Comparison of ENCODE assay signal across 9 cellular contexts in the genomic region with DNA sequence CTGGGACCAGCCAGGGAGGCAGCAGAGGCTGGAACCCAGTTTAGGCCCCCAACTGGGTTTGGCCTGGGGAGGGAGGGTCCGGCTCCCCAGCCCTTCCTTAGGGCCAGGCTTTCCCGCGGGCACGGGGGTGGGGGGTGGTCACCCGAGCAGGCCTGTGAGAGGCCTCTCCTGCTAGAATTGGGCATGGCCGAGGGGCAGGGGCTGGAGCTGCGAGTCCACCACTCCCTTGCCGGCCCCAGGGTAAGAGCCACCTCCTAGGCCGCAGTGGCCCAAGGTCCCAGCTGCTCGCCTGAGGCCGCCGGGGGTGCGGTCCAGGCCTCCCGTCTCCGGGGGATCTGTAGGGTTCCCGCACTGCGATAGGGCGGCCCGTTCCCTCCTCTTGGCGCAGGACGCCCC. TPM values are rescaled to one million over a fixed set of nuclear protein-coding genes. Genes with fewer than 3 reads are reported as not detected.
DNase-seq lines count a peak whose midpoint lies in the region; ATAC-seq, FAIRE-seq and TF ChIP-seq lines count a peak whose summit lies in the region.
"Had no signal": no experiment of that assay in that cellular context is flagged by ENCODE, and none has a peak within 500 bp of the region (broad histone marks: within the 10 kb centered on the region; RNA-seq: fewer than 3 reads in every experiment).

No MANE protein-coding gene starts in this region.

- CTCF ChIA-PET in CD4-positive, alpha-beta memory T cell (lab: Charles Lee; ENCODE audit: partially characterized antibody): interaction anchor here (0.7 to 3.4 kb wide), 25 partner anchors 9 to 211 kb away, joined by 3 to 41 read pairs (median 4); a partner anchor contains a TSS

- no peak for FAIRE-seq in GM19239 (lab: Jason Lieb, UNC)

- no peaks in the 10 kb centered on the region for H3K9me3 Mint-ChIP-seq in CD4-positive, alpha-beta memory T cell
- peaks cover 2% of the 10 kb centered on the region for H3K9me3 Mint-ChIP-seq in neural progenitor cell

- TF ChIP-seq CTCF in LNCaP clone FGC (IDR thresholded peaks at IDR 0.05; ENCODE audit: control insufficient read depth, extremely low read depth, insufficient read depth) (no peak), colonic mucosa (IDR thresholded peaks at IDR 0.05) (no peak), neural progenitor cell (IDR thresholded peaks at IDR 0.05) (no peak)

- no peaks in the 10 kb centered on the region for H3K36me3 Mint-ChIP-seq in CD4-positive, alpha-beta memory T cell
- H3K36me3 Mint-ChIP-seq in neural progenitor cell: no peaks in the 10 kb centered on the region

- POLR2A ChIA-PET in CD4-positive, alpha-beta memory T cell (lab: Charles Lee; ENCODE audit: partially characterized antibody): interaction anchor here (0.6 to 5.8 kb wide), 18 partner anchors 10 to 212 kb away, joined by 3 to 62 read pairs (median 4); a partner anchor contains a TSS

- no peaks in the 10 kb centered on the region for H3K36me3 ChIP-seq in CD4-positive, alpha-beta memory T cell (ENCODE audit: insufficient read depth, low read length)
- H3K36me3 ChIP-seq in colonic mucosa (no peaks in the 10 kb centered on the region), neural progenitor cell (no peaks in the 10 kb centered on the region)

- H3K4me2 ChIP-seq in neural progenitor cell: peak overlapping the region; percentile 75

- H3K27ac ChIP-seq in CD4-positive, alpha-beta memory T cell (ENCODE audit: low read depth, low read length): no peak overlapping the region
- H3K27ac ChIP-seq in colonic mucosa: no peak overlapping the region
- no peak overlapping the region for H3K27ac ChIP-seq in neural progenitor cell

- no peaks in the 10 kb centered on the region for H3K27me3 ChIP-seq in CD4-positive, alpha-beta memory T cell (ENCODE audit: insufficient read depth, low read length)
- H3K27me3 ChIP-seq in colonic mucosa (peaks cover 20% of the 10 kb centered on the region), neural progenitor cell (peaks cover 47% of the 10 kb centered on the region)

- peak overlapping the region in 5 of 8 donors; percentile 13 to 68 (median 57) for H3K4me3 Mint-ChIP-seq in CD4-positive, alpha-beta memory T cell
- H3K4me3 Mint-ChIP-seq in neural progenitor cell: peak overlapping the region; percentile 57

- H3K27me3 Mint-ChIP-seq in CD4-positive, alpha-beta memory T cell: no peaks in the 10 kb centered on the region
- peaks cover 13% of the 10 kb centered on the region for H3K27me3 Mint-ChIP-seq in neural progenitor cell (ENCODE audit: insufficient read depth, low read depth)

- H3K27ac Mint-ChIP-seq in CD4-positive, alpha-beta memory T cell: peak overlapping the region in 1 of 7 donors; percentile 46
- no peak overlapping the region for H3K27ac Mint-ChIP-seq in neural progenitor cell

- H3K4me1 Mint-ChIP-seq in CD4-positive, alpha-beta memory T cell: peaks cover 0 to 8% (median under 1%) of the 10 kb centered on the region in 4 donors
- peaks cover 6% of the 10 kb centered on the region for H3K4me1 Mint-ChIP-seq in neural progenitor cell

- H3F3A ChIP-seq in neural progenitor cell (ENCODE audit: low read depth): peaks cover 22% of the 10 kb centered on the region

- peak overlapping the region in 1 of 2 donors; percentile 38 for H3K4me3 ChIP-seq in CD4-positive, alpha-beta memory T cell (ENCODE audit: low read length in 2 of 2)
- H3K4me3 ChIP-seq in LNCaP clone FGC (ENCODE audit: low read depth, low read length) (peak overlapping the region; percentile 34; the same call in 1 of the 2 replicates), colonic mucosa (peak overlapping the region; percentile 26), neural progenitor cell (peak overlapping the region; percentile 43)

- peaks cover 11% of the 10 kb centered on the region for H4K20me1 ChIP-seq in neural progenitor cell (ENCODE audit: low read depth)

- no peaks in the 10 kb centered on the region for H3K9me3 ChIP-seq in CD4-positive, alpha-beta memory T cell (ENCODE audit: control insufficient read depth in 1 of 2, low read length in 2 of 2)
- H3K9me3 ChIP-seq in colonic mucosa (no peaks in the 10 kb centered on the region), neural progenitor cell (ENCODE audit: low read depth) (no peaks in the 10 kb centered on the region)

- peak overlapping the region; percentile 43 to 74 for H3K9ac ChIP-seq in colonic mucosa (ENCODE audit: low read depth in 2 of 2, low read length in 2 of 2)
- no peak overlapping the region for H3K9ac ChIP-seq in neural progenitor cell

- intact Hi-C loops in CD4-positive, alpha-beta memory T cell (cut with micrococcal nuclease): no loop called here
- intact Hi-C loops in colonic mucosa (cut with DNase I): loop anchor here (10.0 kb wide), 1 partner anchor 170 kb away; no protein-coding TSS in a partner anchor

- peaks cover 11% of the 10 kb centered on the region for H3K4me1 ChIP-seq in CD4-positive, alpha-beta memory T cell (ENCODE audit: insufficient read depth, low read length)
- H3K4me1 ChIP-seq in colonic mucosa (no peaks in the 10 kb centered on the region), neural progenitor cell (peaks cover 7% of the 10 kb centered on the region)

- no peaks in the 10 kb centered on the region for H3K79me2 ChIP-seq in neural progenitor cell (ENCODE audit: low read depth)

- no peak overlapping the region for H2AFZ ChIP-seq in neural progenitor cell (replicated peaks)

- DNase-seq in CD4-positive, alpha-beta memory T cell: peak in 1 of 5 donors; percentile 40
- DNase-seq in LNCaP clone FGC (ENCODE audit: low read depth) (no peak), colonic mucosa (no peak), neural progenitor cell (ENCODE audit: low spot score) (no peak), GM19239 (ENCODE audit: insufficient read length, low spot score) (no peak), NCI-H2171 treated with DMSO at 0.1 percent for 48 hours (lab: John Stamatoyannopoulos, UW) (no peak), HT-29 (ENCODE audit: low spot score) (no peak)
- DNase-seq: NCI-H1694 had no signal

- ATAC-seq in GM21717 (IDR thresholded peaks at IDR 0.05; ENCODE audit: unreplicated experiment): no peak

RNA-seq across cellular contexts. Expression of a gene that starts 6.1 kb away (rescaled TPM):
- 1 to 10 TPM; 7.0 to 8.1 TPM for total RNA-seq in CD4-positive, alpha-beta memory T cell
- 1 to 10 TPM in 1 of 2 donors, under 1 TPM in 1; 0.94 to 1.3 TPM for polyA plus RNA-seq in CD4-positive, alpha-beta memory T cell
- total RNA-seq in colonic mucosa: 10 to 100 TPM in 1 of 2 donors, 1 to 10 TPM in 1; 9.8 to 13.6 TPM
- 1.1 and 2.5 TPM in 2 replicates for total RNA-seq in neural progenitor cell (ENCODE audit: low replicate concordance)
- 5.3 and 6.9 TPM in 2 replicates for total RNA-seq in HT-29 (2014; rRNA removed; shearing (Covaris generic))

RNA-seq across cellular contexts. Expression of a gene that starts 6.3 kb away (rescaled TPM):
- 10 to 100 TPM; 52.7 to 55.2 TPM for total RNA-seq in CD4-positive, alpha-beta memory T cell
- 10 to 100 TPM; 38.4 to 43.7 TPM for polyA plus RNA-seq in CD4-positive, alpha-beta memory T cell
- total RNA-seq in colonic mucosa: 100 to 1,000 TPM; 108 to 139 TPM
- total RNA-seq in neural progenitor cell (ENCODE audit: low replicate concordance): 12.8 and 48.3 TPM in 2 replicates
- 515 and 552 TPM in 2 replicates for total RNA-seq in HT-29 (2014; rRNA removed; shearing (Covaris generic))

RNA-seq across cellular contexts. Expression of a gene that starts 17.1 kb away (rescaled TPM):
- 1 to 10 TPM; 4.4 to 4.6 TPM for total RNA-seq in CD4-positive, alpha-beta memory T cell
- 1 to 10 TPM in 1 of 2 donors, under 1 TPM in 1; 0.24 to 1.5 TPM for polyA plus RNA-seq in CD4-positive, alpha-beta memory T cell
- 1 to 10 TPM; 2.8 to 3.2 TPM for total RNA-seq in colonic mucosa
- 0.45 and 1.4 TPM in 2 replicates for total RNA-seq in neural progenitor cell (ENCODE audit: low replicate concordance)
- total RNA-seq in HT-29 (2014; rRNA removed; shearing (Covaris generic)): 8.1 and 10.0 TPM in 2 replicates

RNA-seq across cellular contexts. Expression of a gene that starts 19.1 kb away (rescaled TPM):
- total RNA-seq in CD4-positive, alpha-beta memory T cell: 10 to 100 TPM; 36.7 to 42.5 TPM
- polyA plus RNA-seq in CD4-positive, alpha-beta memory T cell: 10 to 100 TPM; 12.9 to 28.5 TPM
- total RNA-seq in colonic mucosa: 10 to 100 TPM; 38.4 to 67.0 TPM
- total RNA-seq in neural progenitor cell (ENCODE audit: low replicate concordance): 21.2 and 32.3 TPM in 2 replicates
- total RNA-seq in HT-29 (2014; rRNA removed; shearing (Covaris generic)): 217 and 259 TPM in 2 replicates

RNA-seq across cellular contexts. Expression of a gene that starts 21.8 kb away (rescaled TPM):
- total RNA-seq in CD4-positive, alpha-beta memory T cell: 10 to 100 TPM; 49.2 to 54.5 TPM
- polyA plus RNA-seq in CD4-positive, alpha-beta memory T cell: 10 to 100 TPM in 1 of 2 donors, under 1 TPM in 1; 0.93 to 17.0 TPM
- 10 to 100 TPM; 29.4 to 41.9 TPM for total RNA-seq in colonic mucosa
- total RNA-seq in neural progenitor cell (ENCODE audit: low replicate concordance): 9.8 and 43.6 TPM in 2 replicates
- 75.3 and 82.0 TPM in 2 replicates for total RNA-seq in HT-29 (2014; rRNA removed; shearing (Covaris generic))
